Comparison of ENCODE assay signal across 9 cellular contexts in the genomic region with DNA sequence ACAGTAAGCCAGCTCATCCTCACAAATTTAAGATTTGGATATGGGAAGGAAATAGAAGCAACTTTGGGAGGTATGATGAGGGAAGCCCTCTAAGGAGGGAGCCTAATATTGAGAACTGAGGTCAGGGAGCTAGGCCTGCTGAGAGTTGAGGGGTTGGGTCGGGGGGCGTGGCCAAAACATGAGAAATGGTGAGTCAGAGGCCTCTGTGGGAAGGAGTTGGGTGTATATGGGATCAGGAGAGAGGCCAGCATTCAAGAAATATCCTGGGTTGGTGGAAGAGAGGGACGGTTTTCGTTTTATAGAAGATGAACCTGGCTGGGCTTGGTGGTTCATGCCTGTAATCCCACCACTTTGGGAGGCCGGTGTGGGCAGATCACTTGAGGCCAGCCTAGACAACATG. TPM values are rescaled to one million over a fixed set of nuclear protein-coding genes. Genes with fewer than 3 reads are reported as not detected.
A peak's percentile ranks its signal among the peaks of the same experiment; 100 is the strongest.
DNase-seq lines count a peak whose midpoint lies in the region; ATAC-seq, FAIRE-seq and TF ChIP-seq lines count a peak whose summit lies in the region.
"Had no signal": no experiment of that assay in that cellular context is flagged by ENCODE, and none has a peak within 500 bp of the region (broad histone marks: within the 10 kb centered on the region; RNA-seq: fewer than 3 reads in every experiment).

No MANE protein-coding gene starts in this region.

- no peaks in the 10 kb centered on the region for H3K27me3 ChIP-seq in AG04450 (ENCODE audit: control insufficient read depth, insufficient read depth, low read length)
- no peaks in the 10 kb centered on the region for H3K27me3 ChIP-seq in HepG2 (ENCODE audit: control insufficient read depth in 1 of 2, insufficient read depth in 2 of 2, low read length in 2 of 2)

- H3K4me1 ChIP-seq in HEK293 (ENCODE audit: control insufficient read depth, insufficient read depth, low read length) = 0 out of 2 replicates have a peak, but pooled peaks cover 2% of the 10 kb centered on the region
- no peaks in the 10 kb centered on the region for H3K4me1 ChIP-seq in HepG2 (ENCODE audit: insufficient read depth, low read length)

- H3K27ac Mint-ChIP-seq in activated naive CD8-positive, alpha-beta T cell treated with anti-CD3 and anti-CD28 coated beads, Interleukin-2, amount 50 U/mL, for 24 hours = peak overlapping the region; percentile 57
- no peak overlapping the region for H3K27ac Mint-ChIP-seq in effector memory CD8-positive, alpha-beta T cell

- no peaks in the 10 kb centered on the region for H3K9me3 Mint-ChIP-seq in activated naive CD8-positive, alpha-beta T cell treated with anti-CD3 and anti-CD28 coated beads, Interleukin-2, amount 50 U/mL, for 24 hours
- H3K9me3 Mint-ChIP-seq in effector memory CD8-positive, alpha-beta T cell = no peaks in the 10 kb centered on the region

- no peak overlapping the region for H3K4me2 ChIP-seq in HepG2 (ENCODE audit: low read depth, low read length)

- H3K27ac ChIP-seq in AG04450 (ENCODE audit: low read depth, low read length) (peak overlapping the region; percentile 95), HEK293 (ENCODE audit: extremely low read depth, low read depth, low read length) (no peak overlapping the region), HepG2 (ENCODE audit: extremely low read length, insufficient read depth, low read length) (no peak overlapping the region)

- TF ChIP-seq POLR2A in HepG2 (IDR thresholded peaks at IDR 0.05; ENCODE audit: insufficient read depth in 1 of 2, low read depth in 2 of 2, low read length in 2 of 2) = no peak

- no TSS peak for BruUV-seq in HepG2 (replicated peaks; lab: Mats Ljungman, UMichigan)

- no peaks in the 10 kb centered on the region for H3K27me3 Mint-ChIP-seq in activated naive CD8-positive, alpha-beta T cell treated with anti-CD3 and anti-CD28 coated beads, Interleukin-2, amount 50 U/mL, for 24 hours
- H3K27me3 Mint-ChIP-seq in effector memory CD8-positive, alpha-beta T cell = no peaks in the 10 kb centered on the region

- H3K4me3 ChIP-seq in AG04450 (ENCODE audit: low read depth, low read length) = no peak overlapping the region
- H3K4me3 ChIP-seq in HEK293 (ENCODE audit: low read depth, low read length) = no peak overlapping the region
- no peak overlapping the region for H3K4me3 ChIP-seq in HepG2 (replicated peaks in 1 of 3; ENCODE audit: insufficient read depth in 1 of 3, low read depth in 2 of 3, low read length in 3 of 3)

- no peak for ATAC-seq in activated naive CD8-positive, alpha-beta T cell treated with anti-CD3 and anti-CD28 coated beads, Interleukin-2, amount 50 U/mL, for 24 hours
- no peak for ATAC-seq in HepG2
- ATAC-seq in effector memory CD8-positive, alpha-beta T cell (replicated peaks) = no peak

- TF ChIP-seq CTCF in AG04450 (IDR thresholded peaks at IDR 0.05; ENCODE audit: low read depth, low read length) (no peak), HEK293 (tag by site-specific recombination; IDR thresholded peaks at IDR 0.05) (no peak), HepG2 (CRISPR knock-in tag; IDR thresholded peaks at IDR 0.05) (no peak)

- peak overlapping the region; percentile 3 for H3K4me3 Mint-ChIP-seq in activated naive CD8-positive, alpha-beta T cell treated with anti-CD3 and anti-CD28 coated beads, Interleukin-2, amount 50 U/mL, for 24 hours
- no peak overlapping the region for H3K4me3 Mint-ChIP-seq in effector memory CD8-positive, alpha-beta T cell

- H3K9me3 ChIP-seq in AG04450 (ENCODE audit: control insufficient read depth, insufficient read depth, low read length) = no peaks in the 10 kb centered on the region
- H3K9me3 ChIP-seq in HEK293 (ENCODE audit: control insufficient read depth, insufficient read depth, low read depth, low read length) = no peaks in the 10 kb centered on the region
- no peaks in the 10 kb centered on the region for H3K9me3 ChIP-seq in HepG2 (ENCODE audit: low read length)

- intact Hi-C loops in HepG2 (cut with micrococcal nuclease; ENCODE audit: unreplicated experiment) = no loop called here

- peaks cover 47% of the 10 kb centered on the region for H3K36me3 Mint-ChIP-seq in activated naive CD8-positive, alpha-beta T cell treated with anti-CD3 and anti-CD28 coated beads, Interleukin-2, amount 50 U/mL, for 24 hours (ENCODE audit: low read depth)
- peaks cover 14% of the 10 kb centered on the region for H3K36me3 Mint-ChIP-seq in effector memory CD8-positive, alpha-beta T cell (ENCODE audit: insufficient read depth)

- no peak for FAIRE-seq in HepG2 (lab: Jason Lieb, UNC)

- H3K4me1 Mint-ChIP-seq in activated naive CD8-positive, alpha-beta T cell treated with anti-CD3 and anti-CD28 coated beads, Interleukin-2, amount 50 U/mL, for 24 hours = peaks cover 60% of the 10 kb centered on the region
- peaks cover 18 to 32% of the 10 kb centered on the region in 2 donors for H3K4me1 Mint-ChIP-seq in effector memory CD8-positive, alpha-beta T cell (ENCODE audit: low read depth in 2 of 2)

- CTCF ChIA-PET in AG04450 (lab: Charles Lee) (interaction anchor here (0.6 kb wide), 1 partner anchor 1015 kb away, joined by 3 read pairs; no protein-coding TSS in a partner anchor), HEK293 (lab: Yijun Ruan, JAX) (interaction anchor here (0.6 to 1.0 kb wide), 3 partner anchors 10 to 903 kb away, joined by 3 to 5 read pairs (median 3); no protein-coding TSS in a partner anchor), HepG2 (lab: Yijun Ruan, JAX; ENCODE audit: low intra/inter-chr PET ratio, low total read pairs) (no interaction called here)

- no peak overlapping the region for H2AFZ ChIP-seq in HepG2 (ENCODE audit: low read length)

- H3K36me3 ChIP-seq in HEK293 (ENCODE audit: control insufficient read depth in 2 of 2, insufficient read depth in 1 of 2, low read length in 2 of 2) (peaks cover 0 to 30% of the 10 kb centered on the region in 2 experiments; a peak in 2 of 3 replicates), HepG2 (replicated peaks in 1 of 2; ENCODE audit: control insufficient read depth in 1 of 2, insufficient read depth in 2 of 2, low read length in 2 of 2) (peaks cover 8 to 11% of the 10 kb centered on the region in 2 experiments; a peak in 2 of 5 replicates)

- TF ChIP-seq EP300 in HepG2 (IDR thresholded peaks at IDR 0.05; ENCODE audit: low read depth in 2 of 2, low read length in 2 of 2) = no peak
- no peak for TF ChIP-seq EP300 in HepG2 (CRISPR knock-in tag; IDR thresholded peaks at IDR 0.05; ENCODE audit: borderline replicate concordance)

- WGBS in HepG2 (ENCODE audit: low lambda C conversion rate) = 94% methylated on average over 5 of the region's 5 CpGs

- in situ Hi-C loops in HepG2 (cut with HindIII; ENCODE audit: extremely low pct_ligation_motif_present, low pct_unique_long_range_greater_than_20kb) = no loop called here
- in situ Hi-C loops in G401 (cut with HindIII; ENCODE audit: low sequenced_read_pairs) = no loop called here

- TF ChIP-seq RAD21 in HepG2 (CRISPR knock-in tag; IDR thresholded peaks at IDR 0.05) = no peak

- DNase-seq in AG04450 (ENCODE audit: low read depth, low spot score) (peak; percentile 75), HepG2 (ENCODE audit: low spot score) (no peak), C1 segment of cervical spinal cord (lab: John Stamatoyannopoulos, UW) (no peak), 8988T (no peak), G401 (ENCODE audit: low spot score) (no peak)
- peak; percentile 65 for DNase-seq in activated naive CD8-positive, alpha-beta T cell treated with anti-CD3 and anti-CD28 coated beads, Interleukin-2, amount 50 U/mL, for 24 hours
- DNase-seq in effector memory CD8-positive, alpha-beta T cell = no peak
- DNase-seq: central memory CD4-positive, alpha-beta T cell had no signal

- H4K20me1 ChIP-seq in HepG2 (ENCODE audit: insufficient read depth, low read length) = no peaks in the 10 kb centered on the region

- no peak overlapping the region for H3K9ac ChIP-seq in HepG2 (ENCODE audit: insufficient read depth, low read depth, low read length)

- POLR2A ChIA-PET in AG04450 (lab: Yijun Ruan, JAX) (interaction anchor here (2.2 kb wide), 1 partner anchor 112 kb away, joined by 5 read pairs; no protein-coding TSS in a partner anchor), HEK293 (lab: Yijun Ruan, JAX) (interaction anchor here (1.0 kb wide), 1 partner anchor 129 kb away, joined by 5 read pairs; no protein-coding TSS in a partner anchor), HepG2 (lab: Yijun Ruan, JAX) (no interaction called here)

- no peaks in the 10 kb centered on the region for H3K79me2 ChIP-seq in HepG2 (ENCODE audit: insufficient read depth, low read length)

RNA-seq across cellular contexts. Expression of a gene that starts 48.4 kb away (rescaled TPM):
- polyA plus RNA-seq in AG04450 (2011; rRNA removed) = 11.9 and 13.7 TPM in 2 replicates
- 43.9 and 49.8 TPM in 2 replicates for polyA minus RNA-seq in AG04450 (2011; rRNA and poly(A)+ RNA removed)
- 10.3 and 13.6 TPM in 2 replicates for total RNA-seq in HepG2 (2016; rRNA removed; fragmentation: Illumina TruSeq; extraction: Trizol)
- 35.7 and 39.7 TPM in 2 replicates for total RNA-seq in HepG2 (2016; cell fraction: cytosol; rRNA removed; fragmentation: Illumina TruSeq; extraction: Trizol; ENCODE audit: low read depth)
- 10.6 and 12.8 TPM in 2 replicates for total RNA-seq in HepG2 (2016; cell fraction: insoluble cytoplasmic fraction; rRNA removed; fragmentation: Illumina TruSeq; extraction: Trizol)
- 14.4 and 15.9 TPM in 2 replicates for total RNA-seq in HepG2 (2016; cell fraction: membrane; rRNA removed; fragmentation: Illumina TruSeq; extraction: Trizol)
- 17.5 and 18.7 TPM in 2 replicates for total RNA-seq in HepG2 (2016; cell fraction: nucleus; rRNA removed; fragmentation: Illumina TruSeq; extraction: Trizol)
- polyA plus RNA-seq in HepG2 (2011; rRNA removed) = 8.5 and 9.5 TPM in 2 replicates
- 6.6 and 6.8 TPM in 2 replicates for polyA plus RNA-seq in HepG2 (2011; cell fraction: cytosol; rRNA removed)
- 17.0 and 19.5 TPM in 2 replicates for polyA plus RNA-seq in HepG2 (2011; cell fraction: nucleus; rRNA removed)
- 10.3 and 12.0 TPM in 2 replicates for polyA plus RNA-seq in HepG2 (2012)
- polyA plus RNA-seq in HepG2 (2016; cell fraction: cytosol; fragmentation: Illumina TruSeq; extraction: Trizol; ENCODE audit: low read depth) = 1.7 and 1.9 TPM in 2 replicates
- polyA plus RNA-seq in HepG2 (2016; cell fraction: insoluble cytoplasmic fraction; fragmentation: Illumina TruSeq; extraction: Trizol; ENCODE audit: low read depth) = 11.8 and 14.0 TPM in 2 replicates
- polyA plus RNA-seq in HepG2 (2016; cell fraction: membrane; fragmentation: Illumina TruSeq; extraction: Trizol; ENCODE audit: low read depth) = 3.4 and 4.4 TPM in 2 replicates
- polyA plus RNA-seq in HepG2 (2016; cell fraction: nucleus; fragmentation: Illumina TruSeq; extraction: Trizol; ENCODE audit: insufficient read depth, low read depth) = 22.7 and 25.7 TPM in 2 replicates
- 24.9 and 35.4 TPM in 2 replicates for polyA minus RNA-seq in HepG2 (2011; rRNA and poly(A)+ RNA removed; ENCODE audit: low replicate concordance)
- 14.4 and 19.0 TPM in 2 replicates for polyA minus RNA-seq in HepG2 (2011; cell fraction: cytosol; rRNA and poly(A)+ RNA removed)
- 25.8 and 32.0 TPM in 2 replicates for polyA minus RNA-seq in HepG2 (2011; cell fraction: nucleus; rRNA and poly(A)+ RNA removed)
- total RNA-seq in G401 (2014; rRNA removed; shearing (Covaris generic)) = 15.6 and 16.6 TPM in 2 replicates

RNA-seq across cellular contexts. Expression of a gene that starts 50.5 kb away (rescaled TPM):
- polyA plus RNA-seq in AG04450 (2011; rRNA removed) (37.3 and 49.3 TPM in 2 replicates), HepG2 (2011; rRNA removed) (51.5 and 54.4 TPM in 2 replicates)
- 30.8 and 35.0 TPM in 2 replicates for polyA minus RNA-seq in AG04450 (2011; rRNA and poly(A)+ RNA removed)
- total RNA-seq in HepG2 (2016; rRNA removed; fragmentation: Illumina TruSeq; extraction: Trizol) = 57.9 and 70.4 TPM in 2 replicates
- total RNA-seq in HepG2 (2016; cell fraction: cytosol; rRNA removed; fragmentation: Illumina TruSeq; extraction: Trizol; ENCODE audit: low read depth) = 68.6 and 86.7 TPM in 2 replicates
- total RNA-seq in HepG2 (2016; cell fraction: insoluble cytoplasmic fraction; rRNA removed; fragmentation: Illumina TruSeq; extraction: Trizol) = 54.1 and 71.8 TPM in 2 replicates
- total RNA-seq in HepG2 (2016; cell fraction: membrane; rRNA removed; fragmentation: Illumina TruSeq; extraction: Trizol) = 117 and 144 TPM in 2 replicates
- total RNA-seq in HepG2 (2016; cell fraction: nucleus; rRNA removed; fragmentation: Illumina TruSeq; extraction: Trizol) = 35.4 and 46.3 TPM in 2 replicates
- 69.5 and 78.6 TPM in 2 replicates for polyA plus RNA-seq in HepG2 (2011; cell fraction: cytosol; rRNA removed)
- 40.4 and 50.2 TPM in 2 replicates for polyA plus RNA-seq in HepG2 (2011; cell fraction: nucleus; rRNA removed)
- 45.6 and 55.0 TPM in 2 replicates for polyA plus RNA-seq in HepG2 (2012)
- polyA plus RNA-seq in HepG2 (2016; cell fraction: cytosol; fragmentation: Illumina TruSeq; extraction: Trizol; ENCODE audit: low read depth) = 70.9 and 88.4 TPM in 2 replicates
- polyA plus RNA-seq in HepG2 (2016; cell fraction: insoluble cytoplasmic fraction; fragmentation: Illumina TruSeq; extraction: Trizol; ENCODE audit: low read depth) = 58.1 and 70.0 TPM in 2 replicates
- 120 and 124 TPM in 2 replicates for polyA plus RNA-seq in HepG2 (2016; cell fraction: membrane; fragmentation: Illumina TruSeq; extraction: Trizol; ENCODE audit: low read depth)
- polyA plus RNA-seq in HepG2 (2016; cell fraction: nucleus; fragmentation: Illumina TruSeq; extraction: Trizol; ENCODE audit: insufficient read depth, low read depth) = 60.2 and 65.5 TPM in 2 replicates
- 31.7 and 71.0 TPM in 2 replicates for polyA minus RNA-seq in HepG2 (2011; rRNA and poly(A)+ RNA removed; ENCODE audit: low replicate concordance)
- 34.2 and 35.1 TPM in 2 replicates for polyA minus RNA-seq in HepG2 (2011; cell fraction: cytosol; rRNA and poly(A)+ RNA removed)
- 24.7 and 27.7 TPM in 2 replicates for polyA minus RNA-seq in HepG2 (2011; cell fraction: nucleus; rRNA and poly(A)+ RNA removed)
- total RNA-seq in G401 (2014; rRNA removed; shearing (Covaris generic)) = 90.6 and 91.9 TPM in 2 replicates

Comparison
In these comparisons a context has a peak if more than half of its experiments do, and no peak if none do; other contexts are left out.
1. DNase-seq: peak in AG04450 (single experiment) and activated naive CD8-positive, alpha-beta T cell treated with anti-CD3 and anti-CD28 coated beads, Interleukin-2, amount 50 U/mL, for 24 hours (single experiment); none in HepG2 (single experiment), effector memory CD8-positive, alpha-beta T cell (0 of 3), C1 segment of cervical spinal cord (0 of 14), 8988T (single experiment) and G401 (single experiment).